1 cellular context compared by ENCODE assay signal in genomic region chr5:83265318-83265717, GRCh38.
TF ChIP-seq lines count a peak whose summit lies in the region.

No MANE protein-coding gene starts in this region.

TF ChIP-seq in HEK293, 187 proteins besides CTCF, POLR2A, EP300 and RAD21 (continued from another document):
- TF ChIP-seq, protein P1, sequence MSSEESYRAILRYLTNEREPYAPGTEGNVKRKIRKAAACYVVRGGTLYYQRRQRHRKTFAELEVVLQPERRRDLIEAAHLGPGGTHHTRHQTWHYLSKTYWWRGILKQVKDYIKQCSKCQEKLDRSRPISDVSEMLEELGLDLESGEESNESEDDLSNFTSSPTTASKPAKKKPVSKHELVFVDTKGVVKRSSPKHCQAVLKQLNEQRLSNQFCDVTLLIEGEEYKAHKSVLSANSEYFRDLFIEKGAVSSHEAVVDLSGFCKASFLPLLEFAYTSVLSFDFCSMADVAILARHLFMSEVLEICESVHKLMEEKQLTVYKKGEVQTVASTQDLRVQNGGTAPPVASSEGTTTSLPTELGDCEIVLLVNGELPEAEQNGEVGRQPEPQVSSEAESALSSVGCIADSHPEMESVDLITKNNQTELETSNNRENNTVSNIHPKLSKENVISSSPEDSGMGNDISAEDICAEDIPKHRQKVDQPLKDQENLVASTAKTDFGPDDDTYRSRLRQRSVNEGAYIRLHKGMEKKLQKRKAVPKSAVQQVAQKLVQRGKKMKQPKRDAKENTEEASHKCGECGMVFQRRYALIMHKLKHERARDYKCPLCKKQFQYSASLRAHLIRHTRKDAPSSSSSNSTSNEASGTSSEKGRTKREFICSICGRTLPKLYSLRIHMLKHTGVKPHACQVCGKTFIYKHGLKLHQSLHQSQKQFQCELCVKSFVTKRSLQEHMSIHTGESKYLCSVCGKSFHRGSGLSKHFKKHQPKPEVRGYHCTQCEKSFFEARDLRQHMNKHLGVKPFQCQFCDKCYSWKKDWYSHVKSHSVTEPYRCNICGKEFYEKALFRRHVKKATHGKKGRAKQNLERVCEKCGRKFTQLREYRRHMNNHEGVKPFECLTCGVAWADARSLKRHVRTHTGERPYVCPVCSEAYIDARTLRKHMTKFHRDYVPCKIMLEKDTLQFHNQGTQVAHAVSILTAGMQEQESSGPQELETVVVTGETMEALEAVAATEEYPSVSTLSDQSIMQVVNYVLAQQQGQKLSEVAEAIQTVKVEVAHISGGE (tag by site-specific recombination; conservative IDR thresholded peaks at IDR 0.05; ENCODE audit: low read depth) = no peak
- peak; percentile 25; the same call in 1 of the 2 replicates for TF ChIP-seq PATZ1 (tag by site-specific recombination; IDR thresholded peaks at IDR 0.05)
- peak; percentile 49; the same call in 1 of the 2 replicates for TF ChIP-seq ZNF626 (tag by site-specific recombination; IDR thresholded peaks at IDR 0.05)
- TF ChIP-seq ZNF24 (tag by site-specific recombination; IDR thresholded peaks at IDR 0.05) = peak; percentile 83; the same call in 1 of the 2 replicates
- TF ChIP-seq, protein P2, sequence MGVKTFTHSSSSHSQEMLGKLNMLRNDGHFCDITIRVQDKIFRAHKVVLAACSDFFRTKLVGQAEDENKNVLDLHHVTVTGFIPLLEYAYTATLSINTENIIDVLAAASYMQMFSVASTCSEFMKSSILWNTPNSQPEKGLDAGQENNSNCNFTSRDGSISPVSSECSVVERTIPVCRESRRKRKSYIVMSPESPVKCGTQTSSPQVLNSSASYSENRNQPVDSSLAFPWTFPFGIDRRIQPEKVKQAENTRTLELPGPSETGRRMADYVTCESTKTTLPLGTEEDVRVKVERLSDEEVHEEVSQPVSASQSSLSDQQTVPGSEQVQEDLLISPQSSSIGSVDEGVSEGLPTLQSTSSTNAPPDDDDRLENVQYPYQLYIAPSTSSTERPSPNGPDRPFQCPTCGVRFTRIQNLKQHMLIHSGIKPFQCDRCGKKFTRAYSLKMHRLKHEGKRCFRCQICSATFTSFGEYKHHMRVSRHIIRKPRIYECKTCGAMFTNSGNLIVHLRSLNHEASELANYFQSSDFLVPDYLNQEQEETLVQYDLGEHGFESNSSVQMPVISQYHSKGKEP (tag by site-specific recombination; IDR thresholded peaks at IDR 0.05) = peak; percentile 99
- TF ChIP-seq SP7 (tag by site-specific recombination; IDR thresholded peaks at IDR 0.05) = peak; percentile 79
- peak; percentile 94 for TF ChIP-seq ZNF366 (tag by site-specific recombination; conservative IDR thresholded peaks at IDR 0.05)
- TF ChIP-seq ZNF18 (tag by site-specific recombination; IDR thresholded peaks at IDR 0.05) = peak; percentile 80
- peak; percentile 66; the same call in 1 of the 2 replicates for TF ChIP-seq ZNF549 (tag by site-specific recombination; IDR thresholded peaks at IDR 0.05)
- TF ChIP-seq ZNF394 (tag by site-specific recombination; IDR thresholded peaks at IDR 0.05; ENCODE audit: borderline replicate concordance) = peak; percentile 60
- TF ChIP-seq TCF7L2 (IDR thresholded peaks at IDR 0.05; ENCODE audit: borderline replicate concordance, low read depth, low read length) = peak; percentile 91
- TF ChIP-seq ZNF704 (tag by site-specific recombination; IDR thresholded peaks at IDR 0.05) = no peak
- TF ChIP-seq, protein P3, sequence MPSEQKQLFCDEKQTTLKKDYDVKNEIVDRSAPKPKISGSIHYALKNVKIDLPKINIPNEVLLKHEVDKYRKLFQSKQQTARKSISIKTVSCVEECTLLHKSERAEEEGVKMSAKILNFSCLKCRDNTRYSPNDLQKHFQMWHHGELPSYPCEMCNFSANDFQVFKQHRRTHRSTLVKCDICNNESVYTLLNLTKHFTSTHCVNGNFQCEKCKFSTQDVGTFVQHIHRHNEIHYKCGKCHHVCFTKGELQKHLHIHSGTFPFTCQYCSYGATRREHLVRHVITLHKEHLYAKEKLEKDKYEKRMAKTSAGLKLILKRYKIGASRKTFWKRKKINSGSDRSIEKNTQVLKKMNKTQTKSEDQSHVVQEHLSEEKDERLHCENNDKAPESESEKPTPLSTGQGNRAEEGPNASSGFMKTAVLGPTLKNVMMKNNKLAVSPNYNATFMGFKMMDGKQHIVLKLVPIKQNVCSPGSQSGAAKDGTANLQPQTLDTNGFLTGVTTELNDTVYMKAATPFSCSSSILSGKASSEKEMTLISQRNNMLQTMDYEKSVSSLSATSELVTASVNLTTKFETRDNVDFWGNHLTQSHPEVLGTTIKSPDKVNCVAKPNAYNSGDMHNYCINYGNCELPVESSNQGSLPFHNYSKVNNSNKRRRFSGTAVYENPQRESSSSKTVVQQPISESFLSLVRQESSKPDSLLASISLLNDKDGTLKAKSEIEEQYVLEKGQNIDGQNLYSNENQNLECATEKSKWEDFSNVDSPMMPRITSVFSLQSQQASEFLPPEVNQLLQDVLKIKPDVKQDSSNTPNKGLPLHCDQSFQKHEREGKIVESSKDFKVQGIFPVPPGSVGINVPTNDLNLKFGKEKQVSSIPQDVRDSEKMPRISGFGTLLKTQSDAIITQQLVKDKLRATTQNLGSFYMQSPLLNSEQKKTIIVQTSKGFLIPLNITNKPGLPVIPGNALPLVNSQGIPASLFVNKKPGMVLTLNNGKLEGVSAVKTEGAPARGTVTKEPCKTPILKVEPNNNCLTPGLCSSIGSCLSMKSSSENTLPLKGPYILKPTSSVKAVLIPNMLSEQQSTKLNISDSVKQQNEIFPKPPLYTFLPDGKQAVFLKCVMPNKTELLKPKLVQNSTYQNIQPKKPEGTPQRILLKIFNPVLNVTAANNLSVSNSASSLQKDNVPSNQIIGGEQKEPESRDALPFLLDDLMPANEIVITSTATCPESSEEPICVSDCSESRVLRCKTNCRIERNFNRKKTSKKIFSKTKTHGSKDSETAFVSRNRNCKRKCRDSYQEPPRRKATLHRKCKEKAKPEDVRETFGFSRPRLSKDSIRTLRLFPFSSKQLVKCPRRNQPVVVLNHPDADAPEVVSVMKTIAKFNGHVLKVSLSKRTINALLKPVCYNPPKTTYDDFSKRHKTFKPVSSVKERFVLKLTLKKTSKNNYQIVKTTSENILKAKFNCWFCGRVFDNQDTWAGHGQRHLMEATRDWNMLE (tag by site-specific recombination; conservative IDR thresholded peaks at IDR 0.05; ENCODE audit: low read depth) = peak; percentile 33; the same call in 1 of the 2 replicates
- peak; percentile 71 for TF ChIP-seq ZNF629 (tag by site-specific recombination; IDR thresholded peaks at IDR 0.05)
- peak; percentile 98 for TF ChIP-seq ZSCAN30 (tag by site-specific recombination; IDR thresholded peaks at IDR 0.05)
- no peak for TF ChIP-seq ZNF140 (tag by site-specific recombination; IDR thresholded peaks at IDR 0.05)
- peak; percentile 9; the same call in 1 of the 2 replicates for TF ChIP-seq ZNF121 (tag by site-specific recombination; IDR thresholded peaks at IDR 0.05)
- peak; percentile 65; the same call in 1 of the 2 replicates for TF ChIP-seq ZNF184 (tag by site-specific recombination; IDR thresholded peaks at IDR 0.05)
- TF ChIP-seq ZBTB17 (tag by site-specific recombination; IDR thresholded peaks at IDR 0.05) = peak; percentile 52; the same call in 1 of the 2 replicates
- no peak for TF ChIP-seq ZNF133 (tag by site-specific recombination; IDR thresholded peaks at IDR 0.05)
- peak; percentile 87 for TF ChIP-seq GLI2 (tag by site-specific recombination; IDR thresholded peaks at IDR 0.05; ENCODE audit: borderline replicate concordance, low read depth)
